27 cellular contexts compared by ENCODE assay signal in the genomic region with DNA sequence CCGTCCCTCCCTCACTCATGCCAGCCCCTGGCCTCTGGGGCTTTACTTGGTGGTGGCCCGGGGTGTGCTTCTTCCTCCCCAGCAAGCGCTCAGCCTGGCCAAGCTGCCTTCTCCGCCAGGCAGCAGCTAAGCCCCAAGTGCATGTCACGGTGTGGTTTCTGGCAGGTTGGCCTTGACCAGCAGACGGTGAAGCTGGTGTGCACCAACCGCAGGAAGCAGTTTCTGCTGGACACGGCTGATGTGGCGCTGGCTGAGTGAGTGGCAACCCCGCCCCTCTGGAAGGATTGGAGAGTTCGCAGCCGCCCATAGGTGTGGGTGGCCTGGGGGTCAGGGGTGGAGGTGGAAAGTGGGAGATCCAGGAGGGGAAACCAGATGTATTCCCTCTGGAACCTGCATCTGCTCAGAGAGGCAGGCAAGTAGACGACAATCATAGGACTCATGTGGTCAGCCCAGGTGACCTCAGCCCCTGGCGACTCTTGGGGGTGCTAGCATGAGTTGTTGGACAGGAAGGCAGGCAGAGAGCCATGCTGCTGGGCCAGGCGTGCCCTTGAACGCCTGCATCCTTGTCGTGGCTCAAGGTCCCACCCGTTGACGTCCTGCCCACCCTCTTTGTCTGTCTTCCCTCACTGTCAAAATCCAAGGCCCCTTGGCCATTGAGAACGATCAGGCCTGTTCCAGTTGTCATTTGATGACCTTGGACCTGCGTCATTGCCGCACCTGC. TPM values are rescaled to one million over a fixed set of nuclear protein-coding genes. Genes with fewer than 3 reads are reported as not detected.
"Had no signal": no experiment of that assay in that cellular context is flagged by ENCODE, and none has a peak within 500 bp of the region (broad histone marks: within the 10 kb centered on the region; RNA-seq: fewer than 3 reads in every experiment).

No MANE protein-coding gene starts in this region.

- ATAC-seq: activated naive CD4-positive, alpha-beta T cell treated with anti-CD3 and anti-CD28 coated beads, Interleukin-2, amount 50 U/mL, for 72 hours; activated T-cell treated with anti-CD3 and anti-CD28 coated beads, Interleukin-2, amount 50 U/mL, for 72 hours; gastroesophageal sphincter; naive thymus-derived CD4-positive, alpha-beta T cell; stimulated activated effector memory CD8-positive, alpha-beta T cell treated with anti-CD3 and anti-CD28 coated beads, Interleukin-12 subunit alpha, Interleukin-12 subunit beta, amount 100 ng/mL, for 72 hours; T-helper 17 cell had no signal

- H3K36me3 Mint-ChIP-seq: activated naive CD4-positive, alpha-beta T cell treated with anti-CD3 and anti-CD28 coated beads, Interleukin-2, amount 50 U/mL, for 72 hours had no signal

- H3K27ac ChIP-seq: gastroesophageal sphincter, ovary, prostate gland, right atrium auricular region, stomach, suprapubic skin, tibial nerve had no signal

- DNase-seq: activated B cell treated with CpG ODN at 0.5 μM for 24 hours; activated CD4-positive, alpha-beta memory T cell treated with anti-CD3 and anti-CD28 coated beads for 36 hours; activated CD4-positive, alpha-beta T cell treated with anti-CD3 and anti-CD28 coated beads for 4 hours; activated gamma-delta T cell; activated T-cell treated with anti-CD3 and anti-CD28 coated beads, Interleukin-2, amount 50 U/mL, for 72 hours; amniotic stem cell; cerebellar nuclear complex; esophagus squamous epithelium; islet precursor cell; left colon; naive thymus-derived CD4-positive, alpha-beta T cell; ovary; stimulated activated CD4-positive, alpha-beta T cell treated with anti-CD3 and anti-CD28 coated beads, Interleukin-1b, Interleukin-23, amount 100 ng/mL, for 48 hours; stomach; SW 1271; T-helper 17 cell had no signal

- H3K27ac Mint-ChIP-seq: activated B cell treated with CpG ODN at 0.5 μM for 24 hours; activated CD4-positive, alpha-beta memory T cell treated with anti-CD3 and anti-CD28 coated beads for 36 hours; activated T-cell treated with anti-CD3 and anti-CD28 coated beads, Interleukin-2, amount 50 U/mL, for 72 hours; stimulated activated effector memory CD8-positive, alpha-beta T cell treated with anti-CD3 and anti-CD28 coated beads, Interleukin-12 subunit alpha, Interleukin-12 subunit beta, amount 100 ng/mL, for 72 hours; T-helper 17 cell had no signal

- H3K27me3 Mint-ChIP-seq: activated B cell treated with CpG ODN at 0.5 μM for 24 hours; activated CD4-positive, alpha-beta memory T cell treated with anti-CD3 and anti-CD28 coated beads for 36 hours; naive thymus-derived CD4-positive, alpha-beta T cell; T-helper 17 cell had no signal

- H3K27me3 ChIP-seq: esophagus squamous epithelium, gastroesophageal sphincter, heart left ventricle, ovary, right atrium auricular region, stomach, suprapubic skin, tibial nerve had no signal

- H3K36me3 ChIP-seq: ovary had no signal

- H3K4me1 Mint-ChIP-seq: activated B cell treated with CpG ODN at 0.5 μM for 24 hours; naive thymus-derived CD4-positive, alpha-beta T cell; stimulated activated effector memory CD8-positive, alpha-beta T cell treated with anti-CD3 and anti-CD28 coated beads, Interleukin-12 subunit alpha, Interleukin-12 subunit beta, amount 100 ng/mL, for 72 hours had no signal

- H3K4me3 ChIP-seq: coronary artery, esophagus squamous epithelium, gastroesophageal sphincter, heart left ventricle, lung, ovary, prostate gland, right atrium auricular region, stomach, suprapubic skin, tibial nerve had no signal

- H3K9me3 Mint-ChIP-seq: activated B cell treated with CpG ODN at 0.5 μM for 24 hours; activated CD4-positive, alpha-beta memory T cell treated with anti-CD3 and anti-CD28 coated beads for 36 hours; activated naive CD4-positive, alpha-beta T cell treated with anti-CD3 and anti-CD28 coated beads, Interleukin-2, amount 50 U/mL, for 72 hours; activated T-cell treated with anti-CD3 and anti-CD28 coated beads, Interleukin-2, amount 50 U/mL, for 72 hours; naive thymus-derived CD4-positive, alpha-beta T cell; stimulated activated effector memory CD8-positive, alpha-beta T cell treated with anti-CD3 and anti-CD28 coated beads, Interleukin-12 subunit alpha, Interleukin-12 subunit beta, amount 100 ng/mL, for 72 hours had no signal

- H3K9me3 ChIP-seq: esophagus squamous epithelium, gastroesophageal sphincter, heart left ventricle, ovary, prostate gland, right atrium auricular region, stomach, suprapubic skin, tibial nerve had no signal

- H3K4me3 Mint-ChIP-seq: activated B cell treated with CpG ODN at 0.5 μM for 24 hours; activated CD4-positive, alpha-beta memory T cell treated with anti-CD3 and anti-CD28 coated beads for 36 hours; activated T-cell treated with anti-CD3 and anti-CD28 coated beads, Interleukin-2, amount 50 U/mL, for 72 hours; naive thymus-derived CD4-positive, alpha-beta T cell; stimulated activated effector memory CD8-positive, alpha-beta T cell treated with anti-CD3 and anti-CD28 coated beads, Interleukin-12 subunit alpha, Interleukin-12 subunit beta, amount 100 ng/mL, for 72 hours; T-helper 17 cell had no signal

- H3K4me1 ChIP-seq: gastroesophageal sphincter, prostate gland had no signal

RNA-seq across cellular contexts. Expression of a gene that starts 13.2 kb away (rescaled TPM):
- total RNA-seq: activated B cell treated with CpG ODN at 0.5 μM for 24 hours; activated CD4-positive, alpha-beta memory T cell treated with anti-CD3 and anti-CD28 coated beads for 36 hours; activated naive CD4-positive, alpha-beta T cell treated with anti-CD3 and anti-CD28 coated beads, Interleukin-2, amount 50 U/mL, for 72 hours; esophagus squamous epithelium; gastroesophageal sphincter; heart left ventricle; lung; naive thymus-derived CD4-positive, alpha-beta T cell; ovary; prostate gland; right atrium auricular region; suprapubic skin; T-helper 17 cell; tibial nerve; urinary bladder had no signal
- polyA plus RNA-seq: heart left ventricle; lung; naive thymus-derived CD4-positive, alpha-beta T cell; ovary; urinary bladder had no signal

RNA-seq across cellular contexts. Expression of a gene that starts 29.5 kb away (rescaled TPM):
- total RNA-seq: activated B cell treated with CpG ODN at 0.5 μM for 24 hours; activated T-cell treated with anti-CD3 and anti-CD28 coated beads, Interleukin-2, amount 50 U/mL, for 72 hours had no signal
